1 cellular context compared by ENCODE assay signal in genomic region chr17:80374732-80375118, GRCh38.
TF ChIP-seq lines count a peak whose summit lies in the region.

No MANE protein-coding gene starts in this region.

TF ChIP-seq in IMR-90, 13 proteins besides CTCF, POLR2A, EP300 and RAD21 (continued from another document):
- TF ChIP-seq USF2 (IDR thresholded peaks at IDR 0.05; ENCODE audit: low read depth, low read length) (no peak), FOS (IDR thresholded peaks at IDR 0.05; ENCODE audit: low read depth, low read length) (no peak)
